Comparison of ENCODE assay signal across 1 cellular context in genomic region chr9:13960011-13960765, GRCh38.
TF ChIP-seq lines count a peak whose summit lies in the region.

No MANE protein-coding gene starts in this region.

TF ChIP-seq in GM23338, 12 proteins besides CTCF, POLR2A, EP300 and RAD21 (continued from another document):
- TF ChIP-seq ZNF462 (CRISPR knock-in tag; IDR thresholded peaks at IDR 0.05): no peak
- no peak for TF ChIP-seq STAT1 (IDR thresholded peaks at IDR 0.05; ENCODE audit: unreplicated experiment)
- TF ChIP-seq REST (IDR thresholded peaks at IDR 0.05; ENCODE audit: unreplicated experiment): no peak
- no peak for TF ChIP-seq EZH2phosphoT487 (IDR thresholded peaks at IDR 0.05; ENCODE audit: unreplicated experiment)
- TF ChIP-seq POLR2AphosphoS5 (IDR thresholded peaks at IDR 0.05; ENCODE audit: low read depth): no peak
- TF ChIP-seq ZNF114 (CRISPR knock-in tag; IDR thresholded peaks at IDR 0.05): no peak
- no peak for TF ChIP-seq NANOG (IDR thresholded peaks at IDR 0.05; ENCODE audit: borderline replicate concordance)
- no peak for TF ChIP-seq CREB1 (CRISPR knock-in tag; IDR thresholded peaks at IDR 0.05; ENCODE audit: low read depth)
- TF ChIP-seq, protein P1, sequence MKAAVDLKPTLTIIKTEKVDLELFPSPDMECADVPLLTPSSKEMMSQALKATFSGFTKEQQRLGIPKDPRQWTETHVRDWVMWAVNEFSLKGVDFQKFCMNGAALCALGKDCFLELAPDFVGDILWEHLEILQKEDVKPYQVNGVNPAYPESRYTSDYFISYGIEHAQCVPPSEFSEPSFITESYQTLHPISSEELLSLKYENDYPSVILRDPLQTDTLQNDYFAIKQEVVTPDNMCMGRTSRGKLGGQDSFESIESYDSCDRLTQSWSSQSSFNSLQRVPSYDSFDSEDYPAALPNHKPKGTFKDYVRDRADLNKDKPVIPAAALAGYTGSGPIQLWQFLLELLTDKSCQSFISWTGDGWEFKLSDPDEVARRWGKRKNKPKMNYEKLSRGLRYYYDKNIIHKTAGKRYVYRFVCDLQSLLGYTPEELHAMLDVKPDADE (IDR thresholded peaks at IDR 0.05): no peak
- no peak for TF ChIP-seq JUNB (IDR thresholded peaks at IDR 0.05; ENCODE audit: unreplicated experiment)
- no peak for TF ChIP-seq ZNF331 (CRISPR knock-in tag; IDR thresholded peaks at IDR 0.05; ENCODE audit: low read depth)
